8 cellular contexts compared by ENCODE assay signal in genomic region chr1:224435318-224435763, GRCh38. TPM values are rescaled to one million over a fixed set of nuclear protein-coding genes. Genes with fewer than 3 reads are reported as not detected.
DNase-seq lines count a peak whose midpoint lies in the region; ATAC-seq and TF ChIP-seq lines count a peak whose summit lies in the region.

No MANE protein-coding gene starts in this region.

- peak overlapping the region; percentile 92 for H3K4me3 ChIP-seq in HUES48 (ENCODE audit: low read depth, low read length)

- no peak for TF ChIP-seq CTCF in activated CD8-positive, alpha-beta T cell treated with anti-CD3 and anti-CD28 coated beads for 36 hours (IDR thresholded peaks at IDR 0.05)
- TF ChIP-seq CTCF in foreskin keratinocyte (conservative IDR thresholded peaks at IDR 0.05) (no peak), omental fat pad (IDR thresholded peaks at IDR 0.05) (no peak)

- peaks cover 30% of the 10 kb centered on the region for H3K36me3 Mint-ChIP-seq in activated CD8-positive, alpha-beta T cell treated with anti-CD3 and anti-CD28 coated beads for 36 hours (ENCODE audit: low read depth)

- H3K27me3 ChIP-seq in HUES48 (ENCODE audit: control insufficient read depth, insufficient read depth, low read length) (no peaks in the 10 kb centered on the region), foreskin keratinocyte (no peaks in the 10 kb centered on the region)

- DNase-seq in DMS 273 treated with DMSO at 0.1 percent for 48 hours (lab: John Stamatoyannopoulos, UW) = peak; percentile 9
- DNase-seq in activated CD8-positive, alpha-beta T cell treated with anti-CD3 and anti-CD28 coated beads for 36 hours = peak; percentile 34
- peak; percentile 68 to 85 for DNase-seq in foreskin keratinocyte
- no peak for DNase-seq in omental fat pad (ENCODE audit: low spot score)
- no peak for DNase-seq in NCI-H1048 (lab: John Stamatoyannopoulos, UW)
- no peak for DNase-seq in NCI-H526 (lab: John Stamatoyannopoulos, UW)

- intact Hi-C loops in activated CD8-positive, alpha-beta T cell treated with anti-CD3 and anti-CD28 coated beads for 36 hours (cut with micrococcal nuclease) = no loop called here

- H3K4me3 Mint-ChIP-seq in activated CD8-positive, alpha-beta T cell treated with anti-CD3 and anti-CD28 coated beads for 36 hours = peak overlapping the region; percentile 96

- H3K4me1 ChIP-seq in HUES48 (ENCODE audit: control insufficient read depth, insufficient read depth, low read length) = peaks cover 30% of the 10 kb centered on the region
- peaks cover 23% of the 10 kb centered on the region for H3K4me1 ChIP-seq in foreskin keratinocyte

- H3K9me3 Mint-ChIP-seq in activated CD8-positive, alpha-beta T cell treated with anti-CD3 and anti-CD28 coated beads for 36 hours = no peaks in the 10 kb centered on the region

- CTCF ChIA-PET in activated CD8-positive, alpha-beta T cell treated with anti-CD3 and anti-CD28 coated beads for 36 hours (lab: Charles Lee) = interaction anchor here (1.4 to 2.9 kb wide), 2 partner anchors 8 to 22 kb away, joined by 3 to 13 read pairs; no protein-coding TSS in a partner anchor

- no peaks in the 10 kb centered on the region for H3K9me3 ChIP-seq in HUES48 (ENCODE audit: control insufficient read depth, insufficient read depth, low read length)

- POLR2A ChIA-PET in activated CD8-positive, alpha-beta T cell treated with anti-CD3 and anti-CD28 coated beads for 36 hours (lab: Charles Lee) = interaction anchor here (0.7 to 1.8 kb wide), 4 partner anchors 11 to 78 kb away, joined by 3 to 8 read pairs (median 4); no protein-coding TSS in a partner anchor

- H3K27ac ChIP-seq in HUES48 (ENCODE audit: low read depth, low read length) (peak overlapping the region; percentile 70), foreskin keratinocyte (peak overlapping the region; percentile 83)

- peaks cover 21% of the 10 kb centered on the region for H3K36me3 ChIP-seq in HUES48 (ENCODE audit: control insufficient read depth, insufficient read depth, low read length)

- ATAC-seq in GM21381 (IDR thresholded peaks at IDR 0.05; ENCODE audit: unreplicated experiment) = peak; percentile 6
- peak; percentile 22 for ATAC-seq in activated CD8-positive, alpha-beta T cell treated with anti-CD3 and anti-CD28 coated beads for 36 hours
- peak; percentile 62 for ATAC-seq in foreskin keratinocyte
- peak; percentile 4 for ATAC-seq in omental fat pad (ENCODE audit: low FRiP score)

- peak overlapping the region; percentile 99 for H3K27ac Mint-ChIP-seq in activated CD8-positive, alpha-beta T cell treated with anti-CD3 and anti-CD28 coated beads for 36 hours

- no peaks in the 10 kb centered on the region for H3K27me3 Mint-ChIP-seq in activated CD8-positive, alpha-beta T cell treated with anti-CD3 and anti-CD28 coated beads for 36 hours

- peak overlapping the region; percentile 55; the same call in 1 of the 2 replicates for H3K9ac ChIP-seq in HUES48 (ENCODE audit: low read depth, low read length)

- peaks cover 49% of the 10 kb centered on the region for H3K4me1 Mint-ChIP-seq in activated CD8-positive, alpha-beta T cell treated with anti-CD3 and anti-CD28 coated beads for 36 hours (ENCODE audit: low read depth)

RNA-seq across cellular contexts. Expression of gene WDR26, which starts 0.7 kb away (rescaled TPM):
- total RNA-seq in activated CD8-positive, alpha-beta T cell treated with anti-CD3 and anti-CD28 coated beads for 36 hours = 10 to 100 TPM; 75.2 to 75.8 TPM
- total RNA-seq in foreskin keratinocyte = 42.0 and 43.9 TPM in 2 replicates
- polyA plus RNA-seq in foreskin keratinocyte = 18.1 and 20.4 TPM in 2 replicates
- 100 to 1,000 TPM in 1 of 4 donors, 10 to 100 TPM in 3; 79.9 to 101 (median 93.8) TPM for total RNA-seq in omental fat pad

Comparison
In these comparisons a context has a peak if more than half of its experiments do, and no peak if none do; other contexts are left out.
1. DNase-seq: peak in DMS 273 treated with DMSO at 0.1 percent for 48 hours (single experiment), activated CD8-positive, alpha-beta T cell treated with anti-CD3 and anti-CD28 coated beads for 36 hours (single experiment) and foreskin keratinocyte (2 of 2); none in omental fat pad (single experiment), NCI-H1048 (single experiment) and NCI-H526 (0 of 2).
2. ATAC-seq: peak in every context shown above with its lines; median percentile 62 in foreskin keratinocyte; 22 in activated CD8-positive, alpha-beta T cell treated with anti-CD3 and anti-CD28 coated beads for 36 hours; 6 in GM21381; 4 in omental fat pad.